ENCODE assay signal across 7 cellular contexts in genomic region chr1:8502914-8503313, GRCh38.
DNase-seq lines count a peak whose midpoint lies in the region; ATAC-seq, FAIRE-seq and TF ChIP-seq lines count a peak whose summit lies in the region.
"Not testable (repeated sequence)": the region's sequence is repeated elsewhere in the genome, so short reads cannot be mapped to it uniquely, and the experiment has no call there.

No MANE protein-coding gene starts in this region.

- not testable (repeated sequence) for H3K27me3 Mint-ChIP-seq in activated naive CD4-positive, alpha-beta T cell treated with anti-CD3 and anti-CD28 coated beads, Interleukin-2, amount 50 U/mL, for 24 hours; stimulated activated memory B cell treated with anti-CD40 and anti-IgM and Interleukin-4, amounts not matched to agents 10 μg/mL and 1 μg/mL and 100 μg/mL, for 72 hours
- H3K27me3 Mint-ChIP-seq in glutamatergic neuron (ENCODE audit: unreplicated experiment), result peaks cover 11% of the 10 kb centered on the region

- TF ChIP-seq POLR2A in A549 (IDR thresholded peaks at IDR 0.05; ENCODE audit: low read length), result not testable (repeated sequence)

- not testable (repeated sequence) for ATAC-seq in A549; stimulated activated memory B cell treated with anti-CD40 and anti-IgM and Interleukin-4, amounts not matched to agents 10 μg/mL and 1 μg/mL and 100 μg/mL, for 72 hours

- peaks cover 18% of the 10 kb centered on the region for H3K4me1 Mint-ChIP-seq in activated naive CD4-positive, alpha-beta T cell treated with anti-CD3 and anti-CD28 coated beads, Interleukin-2, amount 50 U/mL, for 24 hours
- peaks cover 25% of the 10 kb centered on the region for H3K4me1 Mint-ChIP-seq in glutamatergic neuron (ENCODE audit: low read depth, unreplicated experiment)
- not testable (repeated sequence) for H3K4me1 Mint-ChIP-seq in stimulated activated memory B cell treated with anti-CD40 and anti-IgM and Interleukin-4, amounts not matched to agents 10 μg/mL and 1 μg/mL and 100 μg/mL, for 72 hours

- not testable (repeated sequence) for H3K27ac ChIP-seq in A549; HEK293 (ENCODE audit: extremely low read depth, low read depth, low read length)
- peak overlapping the region; percentile 28 for H3K27ac ChIP-seq in WERI-Rb-1
- H3K27ac ChIP-seq in dorsolateral prefrontal cortex, result peak overlapping the region in 32 of 59 donors; percentile 1 to 75 (median 38)

- not testable (repeated sequence) for H3K4me3 ChIP-seq in A549; HEK293 (ENCODE audit: low read depth, low read length); WERI-Rb-1 (ENCODE audit: low read depth, low read length); dorsolateral prefrontal cortex

- H3K36me3 Mint-ChIP-seq in activated naive CD4-positive, alpha-beta T cell treated with anti-CD3 and anti-CD28 coated beads, Interleukin-2, amount 50 U/mL, for 24 hours, result not testable (repeated sequence)
- peaks cover 19% of the 10 kb centered on the region for H3K36me3 Mint-ChIP-seq in glutamatergic neuron (ENCODE audit: unreplicated experiment)
- peaks cover 36% of the 10 kb centered on the region for H3K36me3 Mint-ChIP-seq in stimulated activated memory B cell treated with anti-CD40 and anti-IgM and Interleukin-4, amounts not matched to agents 10 μg/mL and 1 μg/mL and 100 μg/mL, for 72 hours

- H3K9me3 ChIP-seq in A549; HEK293 (ENCODE audit: control insufficient read depth, insufficient read depth, low read depth, low read length); WERI-Rb-1 (ENCODE audit: severe bottlenecking): not testable (repeated sequence)

- CTCF ChIA-PET in A549 (lab: Yijun Ruan, JAX); HEK293 (lab: Yijun Ruan, JAX): not testable (repeated sequence)

- not testable (repeated sequence) for DNase-seq in A549 (ENCODE audit: low read depth in 1 of 2, low spot score in 1 of 2); WERI-Rb-1; dorsolateral prefrontal cortex; glutamatergic neuron

- H3K27me3 ChIP-seq in WERI-Rb-1 (ENCODE audit: insufficient read depth, low read depth, severe bottlenecking); dorsolateral prefrontal cortex: not testable (repeated sequence)

- peak overlapping the region; percentile 12 for H3K27ac Mint-ChIP-seq in activated naive CD4-positive, alpha-beta T cell treated with anti-CD3 and anti-CD28 coated beads, Interleukin-2, amount 50 U/mL, for 24 hours
- H3K27ac Mint-ChIP-seq in glutamatergic neuron (ENCODE audit: unreplicated experiment), result peak overlapping the region; percentile 92
- H3K27ac Mint-ChIP-seq in stimulated activated memory B cell treated with anti-CD40 and anti-IgM and Interleukin-4, amounts not matched to agents 10 μg/mL and 1 μg/mL and 100 μg/mL, for 72 hours, result peak overlapping the region; percentile 27

- not testable (repeated sequence) for H3K4me1 ChIP-seq in A549; HEK293 (ENCODE audit: control insufficient read depth, insufficient read depth, low read length)

- H3K4me2 ChIP-seq in A549, result not testable (repeated sequence)

- TF ChIP-seq EP300 in A549 (IDR thresholded peaks at IDR 0.05), result not testable (repeated sequence)

- WGBS in A549 (ENCODE audit: missing lambda C conversion rate), result 84% methylated on average over 3 of the region's 4 CpGs

- FAIRE-seq in A549 (lab: Jason Lieb, UNC), result not testable (repeated sequence)

- not testable (repeated sequence) for TF ChIP-seq CTCF in A549 (IDR thresholded peaks at IDR 0.05); HEK293 (tag by site-specific recombination; IDR thresholded peaks at IDR 0.05); WERI-Rb-1 (IDR thresholded peaks at IDR 0.05; ENCODE audit: low read depth, low read length); dorsolateral prefrontal cortex (IDR thresholded peaks at IDR 0.05 in 54 of 56, conservative IDR thresholded peaks at IDR 0.05 in 2 of 56; ENCODE audit: low read depth in 1 of 56, partially characterized antibody in 56 of 56); glutamatergic neuron (IDR thresholded peaks at IDR 0.05; ENCODE audit: partially characterized antibody, unreplicated experiment)

- TF ChIP-seq RAD21 in A549 (conservative IDR thresholded peaks at IDR 0.05 in 1 of 2, IDR thresholded peaks at IDR 0.05 in 1 of 2), result not testable (repeated sequence)

- intact Hi-C loops in dorsolateral prefrontal cortex (cut with DNase I), result not testable (repeated sequence)

- not testable (repeated sequence) for H3K9me3 Mint-ChIP-seq in activated naive CD4-positive, alpha-beta T cell treated with anti-CD3 and anti-CD28 coated beads, Interleukin-2, amount 50 U/mL, for 24 hours; stimulated activated memory B cell treated with anti-CD40 and anti-IgM and Interleukin-4, amounts not matched to agents 10 μg/mL and 1 μg/mL and 100 μg/mL, for 72 hours
- H3K9me3 Mint-ChIP-seq in glutamatergic neuron (ENCODE audit: unreplicated experiment), result peaks cover 28% of the 10 kb centered on the region

- POLR2A ChIA-PET in A549 (lab: Yijun Ruan, JAX); HEK293 (lab: Yijun Ruan, JAX): not testable (repeated sequence)

- not testable (repeated sequence) for H3K4me3 Mint-ChIP-seq in activated naive CD4-positive, alpha-beta T cell treated with anti-CD3 and anti-CD28 coated beads, Interleukin-2, amount 50 U/mL, for 24 hours; glutamatergic neuron (ENCODE audit: unreplicated experiment); stimulated activated memory B cell treated with anti-CD40 and anti-IgM and Interleukin-4, amounts not matched to agents 10 μg/mL and 1 μg/mL and 100 μg/mL, for 72 hours

- H3K36me3 ChIP-seq in HEK293 (ENCODE audit: control insufficient read depth in 2 of 2, insufficient read depth in 1 of 2, low read length in 2 of 2) (peaks cover 10 to 18% of the 10 kb centered on the region in 2 experiments; a peak in 2 of 3 replicates), WERI-Rb-1 (peaks cover 47% of the 10 kb centered on the region)

TF ChIP-seq in A549, 52 proteins besides CTCF, POLR2A, EP300 and RAD21:
- TF ChIP-seq ZC3H11A (IDR thresholded peaks at IDR 0.05), result peak; percentile 65

TF ChIP-seq in HEK293, 187 proteins besides CTCF, POLR2A, EP300 and RAD21 (continues in another document):
- TF ChIP-seq ZBTB8A (tag by site-specific recombination; IDR thresholded peaks at IDR 0.05), result peak; percentile 74
- TF ChIP-seq ZNF394 (tag by site-specific recombination; IDR thresholded peaks at IDR 0.05; ENCODE audit: borderline replicate concordance), result peak; percentile 89
- peak; percentile 44; the same call in 1 of the 2 replicates for TF ChIP-seq ZNF664 (tag by site-specific recombination; IDR thresholded peaks at IDR 0.05)
- peak; percentile 74 for TF ChIP-seq ZNF510 (tag by site-specific recombination; IDR thresholded peaks at IDR 0.05; ENCODE audit: insufficient replicate concordance)
- TF ChIP-seq ZNF266 (tag by site-specific recombination; IDR thresholded peaks at IDR 0.05; ENCODE audit: low read depth), result 0 out of 2 replicates have a peak, but pooled peaks have one; percentile 40
- peak; percentile 16; the same call in 1 of the 2 replicates for TF ChIP-seq SP3 (tag by site-specific recombination; IDR thresholded peaks at IDR 0.05)
- peak; percentile 82; the same call in 1 of the 2 replicates for TF ChIP-seq ZNF558 (tag by site-specific recombination; IDR thresholded peaks at IDR 0.05)
- peak; percentile 12; the same call in 1 of the 2 replicates for TF ChIP-seq ZNF214 (tag by site-specific recombination; IDR thresholded peaks at IDR 0.05; ENCODE audit: borderline replicate concordance)
- TF ChIP-seq ZNF140 (tag by site-specific recombination; IDR thresholded peaks at IDR 0.05), result peak; percentile 69
- TF ChIP-seq ZNF426 (tag by site-specific recombination; IDR thresholded peaks at IDR 0.05), result peak; percentile 89
- TF ChIP-seq ZNF555 (tag by site-specific recombination; conservative IDR thresholded peaks at IDR 0.05), result peak; percentile 76
- TF ChIP-seq ZNF629 (tag by site-specific recombination; IDR thresholded peaks at IDR 0.05), result peak; percentile 49; the same call in 1 of the 2 replicates
- TF ChIP-seq ZBTB21 (tag by site-specific recombination; IDR thresholded peaks at IDR 0.05), result peak; percentile 39; the same call in 1 of the 2 replicates
- peak; percentile 76 for TF ChIP-seq ZNF560 (tag by site-specific recombination; IDR thresholded peaks at IDR 0.05; ENCODE audit: borderline replicate concordance)
- TF ChIP-seq ZNF146 (tag by site-specific recombination; IDR thresholded peaks at IDR 0.05), result peak; percentile 14; the same call in 1 of the 2 replicates
- peak; percentile 72 for TF ChIP-seq ZNF623 (tag by site-specific recombination; IDR thresholded peaks at IDR 0.05)
- 0 out of 2 replicates have a peak, but pooled peaks have one; percentile 42 for TF ChIP-seq ZNF530 (tag by site-specific recombination; IDR thresholded peaks at IDR 0.05; ENCODE audit: low read depth)

Comparison
In these comparisons a context has a peak if more than half of its experiments do, and no peak if none do; other contexts are left out.
1. H3K27ac Mint-ChIP-seq: peak in every context shown above with its lines; median percentile 92 in glutamatergic neuron; 27 in stimulated activated memory B cell treated with anti-CD40 and anti-IgM and Interleukin-4, amounts not matched to agents 10 μg/mL and 1 μg/mL and 100 μg/mL, for 72 hours; 12 in activated naive CD4-positive, alpha-beta T cell treated with anti-CD3 and anti-CD28 coated beads, Interleukin-2, amount 50 U/mL, for 24 hours.